In the genomic region with DNA sequence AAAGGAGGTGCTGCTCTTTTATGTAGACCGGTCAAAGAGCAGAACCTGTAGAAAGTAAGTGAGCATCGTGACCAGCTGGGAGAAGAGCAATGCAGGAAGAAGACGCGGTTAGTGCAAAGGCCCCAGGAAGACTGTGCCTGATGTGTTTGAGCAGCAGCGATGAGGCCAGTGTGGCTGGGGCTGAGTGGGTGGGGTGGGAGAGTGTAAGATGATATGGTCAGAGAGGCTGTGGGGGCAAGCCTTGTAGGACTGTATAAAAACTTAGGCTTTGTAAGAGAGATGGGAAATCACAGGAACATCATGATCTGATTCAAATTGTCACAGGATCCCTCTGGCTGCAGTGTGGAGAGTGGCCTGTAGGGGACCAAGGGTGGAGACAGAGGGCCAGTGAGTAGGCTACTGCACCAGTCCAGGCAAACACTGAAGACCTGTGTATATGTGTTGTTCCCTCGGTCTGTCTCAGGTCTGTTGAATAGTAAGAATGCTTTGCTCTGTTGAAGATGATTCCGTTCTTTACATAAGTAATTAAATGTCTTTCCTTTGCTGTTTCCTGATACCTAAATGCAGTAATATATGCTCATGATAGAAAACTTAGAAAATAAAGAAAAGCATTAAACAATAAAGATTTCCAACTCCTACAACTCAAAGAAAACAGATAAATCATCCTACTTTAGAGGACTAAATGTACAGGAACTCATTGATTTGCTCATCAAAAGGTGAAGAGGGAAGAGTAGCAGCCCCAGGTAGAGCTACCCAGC, we compare ENCODE assay signal across 1 cellular context.
TF ChIP-seq lines count a peak whose summit lies in the region.

No MANE protein-coding gene starts in this region.

TF ChIP-seq in GM23338, 12 proteins besides CTCF, POLR2A, EP300 and RAD21 (continued from another document):
- TF ChIP-seq STAT1 (IDR thresholded peaks at IDR 0.05; ENCODE audit: unreplicated experiment) = no peak
- TF ChIP-seq, protein P1, sequence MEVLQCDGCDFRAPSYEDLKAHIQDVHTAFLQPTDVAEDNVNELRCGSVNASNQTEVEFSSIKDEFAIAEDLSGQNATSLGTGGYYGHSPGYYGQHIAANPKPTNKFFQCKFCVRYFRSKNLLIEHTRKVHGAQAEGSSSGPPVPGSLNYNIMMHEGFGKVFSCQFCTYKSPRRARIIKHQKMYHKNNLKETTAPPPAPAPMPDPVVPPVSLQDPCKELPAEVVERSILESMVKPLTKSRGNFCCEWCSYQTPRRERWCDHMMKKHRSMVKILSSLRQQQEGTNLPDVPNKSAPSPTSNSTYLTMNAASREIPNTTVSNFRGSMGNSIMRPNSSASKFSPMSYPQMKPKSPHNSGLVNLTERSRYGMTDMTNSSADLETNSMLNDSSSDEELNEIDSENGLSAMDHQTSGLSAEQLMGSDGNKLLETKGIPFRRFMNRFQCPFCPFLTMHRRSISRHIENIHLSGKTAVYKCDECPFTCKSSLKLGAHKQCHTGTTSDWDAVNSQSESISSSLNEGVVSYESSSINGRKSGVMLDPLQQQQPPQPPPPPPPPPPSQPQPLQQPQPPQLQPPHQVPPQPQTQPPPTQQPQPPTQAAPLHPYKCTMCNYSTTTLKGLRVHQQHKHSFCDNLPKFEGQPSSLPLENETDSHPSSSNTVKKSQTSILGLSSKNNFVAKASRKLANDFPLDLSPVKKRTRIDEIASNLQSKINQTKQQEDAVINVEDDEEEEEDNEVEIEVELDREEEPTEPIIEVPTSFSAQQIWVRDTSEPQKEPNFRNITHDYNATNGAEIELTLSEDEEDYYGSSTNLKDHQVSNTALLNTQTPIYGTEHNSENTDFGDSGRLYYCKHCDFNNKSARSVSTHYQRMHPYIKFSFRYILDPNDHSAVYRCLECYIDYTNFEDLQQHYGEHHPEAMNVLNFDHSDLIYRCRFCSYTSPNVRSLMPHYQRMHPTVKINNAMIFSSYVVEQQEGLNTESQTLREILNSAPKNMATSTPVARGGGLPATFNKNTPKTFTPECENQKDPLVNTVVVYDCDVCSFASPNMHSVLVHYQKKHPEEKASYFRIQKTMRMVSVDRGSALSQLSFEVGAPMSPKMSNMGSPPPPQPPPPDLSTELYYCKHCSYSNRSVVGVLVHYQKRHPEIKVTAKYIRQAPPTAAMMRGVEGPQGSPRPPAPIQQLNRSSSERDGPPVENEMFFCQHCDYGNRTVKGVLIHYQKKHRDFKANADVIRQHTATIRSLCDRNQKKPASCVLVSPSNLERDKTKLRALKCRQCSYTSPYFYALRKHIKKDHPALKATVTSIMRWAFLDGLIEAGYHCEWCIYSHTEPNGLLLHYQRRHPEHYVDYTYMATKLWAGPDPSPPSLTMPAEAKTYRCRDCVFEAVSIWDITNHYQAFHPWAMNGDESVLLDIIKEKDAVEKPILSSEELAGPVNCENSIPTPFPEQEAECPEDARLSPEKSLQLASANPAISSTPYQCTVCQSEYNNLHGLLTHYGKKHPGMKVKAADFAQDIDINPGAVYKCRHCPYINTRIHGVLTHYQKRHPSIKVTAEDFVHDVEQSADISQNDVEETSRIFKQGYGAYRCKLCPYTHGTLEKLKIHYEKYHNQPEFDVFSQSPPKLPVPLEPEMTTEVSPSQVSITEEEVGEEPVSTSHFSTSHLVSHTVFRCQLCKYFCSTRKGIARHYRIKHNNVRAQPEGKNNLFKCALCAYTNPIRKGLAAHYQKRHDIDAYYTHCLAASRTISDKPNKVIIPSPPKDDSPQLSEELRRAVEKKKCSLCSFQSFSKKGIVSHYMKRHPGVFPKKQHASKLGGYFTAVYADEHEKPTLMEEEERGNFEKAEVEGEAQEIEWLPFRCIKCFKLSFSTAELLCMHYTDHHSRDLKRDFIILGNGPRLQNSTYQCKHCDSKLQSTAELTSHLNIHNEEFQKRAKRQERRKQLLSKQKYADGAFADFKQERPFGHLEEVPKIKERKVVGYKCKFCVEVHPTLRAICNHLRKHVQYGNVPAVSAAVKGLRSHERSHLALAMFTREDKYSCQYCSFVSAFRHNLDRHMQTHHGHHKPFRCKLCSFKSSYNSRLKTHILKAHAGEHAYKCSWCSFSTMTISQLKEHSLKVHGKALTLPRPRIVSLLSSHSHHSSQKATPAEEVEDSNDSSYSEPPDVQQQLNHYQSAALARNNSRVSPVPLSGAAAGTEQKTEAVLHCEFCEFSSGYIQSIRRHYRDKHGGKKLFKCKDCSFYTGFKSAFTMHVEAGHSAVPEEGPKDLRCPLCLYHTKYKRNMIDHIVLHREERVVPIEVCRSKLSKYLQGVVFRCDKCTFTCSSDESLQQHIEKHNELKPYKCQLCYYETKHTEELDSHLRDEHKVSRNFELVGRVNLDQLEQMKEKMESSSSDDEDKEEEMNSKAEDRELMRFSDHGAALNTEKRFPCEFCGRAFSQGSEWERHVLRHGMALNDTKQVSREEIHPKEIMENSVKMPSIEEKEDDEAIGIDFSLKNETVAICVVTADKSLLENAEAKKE (CRISPR knock-in tag; IDR thresholded peaks at IDR 0.05) = no peak
- TF ChIP-seq EZH2phosphoT487 (IDR thresholded peaks at IDR 0.05; ENCODE audit: unreplicated experiment) = no peak
- TF ChIP-seq, protein P2, sequence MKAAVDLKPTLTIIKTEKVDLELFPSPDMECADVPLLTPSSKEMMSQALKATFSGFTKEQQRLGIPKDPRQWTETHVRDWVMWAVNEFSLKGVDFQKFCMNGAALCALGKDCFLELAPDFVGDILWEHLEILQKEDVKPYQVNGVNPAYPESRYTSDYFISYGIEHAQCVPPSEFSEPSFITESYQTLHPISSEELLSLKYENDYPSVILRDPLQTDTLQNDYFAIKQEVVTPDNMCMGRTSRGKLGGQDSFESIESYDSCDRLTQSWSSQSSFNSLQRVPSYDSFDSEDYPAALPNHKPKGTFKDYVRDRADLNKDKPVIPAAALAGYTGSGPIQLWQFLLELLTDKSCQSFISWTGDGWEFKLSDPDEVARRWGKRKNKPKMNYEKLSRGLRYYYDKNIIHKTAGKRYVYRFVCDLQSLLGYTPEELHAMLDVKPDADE (IDR thresholded peaks at IDR 0.05) = no peak
- TF ChIP-seq, protein P3, sequence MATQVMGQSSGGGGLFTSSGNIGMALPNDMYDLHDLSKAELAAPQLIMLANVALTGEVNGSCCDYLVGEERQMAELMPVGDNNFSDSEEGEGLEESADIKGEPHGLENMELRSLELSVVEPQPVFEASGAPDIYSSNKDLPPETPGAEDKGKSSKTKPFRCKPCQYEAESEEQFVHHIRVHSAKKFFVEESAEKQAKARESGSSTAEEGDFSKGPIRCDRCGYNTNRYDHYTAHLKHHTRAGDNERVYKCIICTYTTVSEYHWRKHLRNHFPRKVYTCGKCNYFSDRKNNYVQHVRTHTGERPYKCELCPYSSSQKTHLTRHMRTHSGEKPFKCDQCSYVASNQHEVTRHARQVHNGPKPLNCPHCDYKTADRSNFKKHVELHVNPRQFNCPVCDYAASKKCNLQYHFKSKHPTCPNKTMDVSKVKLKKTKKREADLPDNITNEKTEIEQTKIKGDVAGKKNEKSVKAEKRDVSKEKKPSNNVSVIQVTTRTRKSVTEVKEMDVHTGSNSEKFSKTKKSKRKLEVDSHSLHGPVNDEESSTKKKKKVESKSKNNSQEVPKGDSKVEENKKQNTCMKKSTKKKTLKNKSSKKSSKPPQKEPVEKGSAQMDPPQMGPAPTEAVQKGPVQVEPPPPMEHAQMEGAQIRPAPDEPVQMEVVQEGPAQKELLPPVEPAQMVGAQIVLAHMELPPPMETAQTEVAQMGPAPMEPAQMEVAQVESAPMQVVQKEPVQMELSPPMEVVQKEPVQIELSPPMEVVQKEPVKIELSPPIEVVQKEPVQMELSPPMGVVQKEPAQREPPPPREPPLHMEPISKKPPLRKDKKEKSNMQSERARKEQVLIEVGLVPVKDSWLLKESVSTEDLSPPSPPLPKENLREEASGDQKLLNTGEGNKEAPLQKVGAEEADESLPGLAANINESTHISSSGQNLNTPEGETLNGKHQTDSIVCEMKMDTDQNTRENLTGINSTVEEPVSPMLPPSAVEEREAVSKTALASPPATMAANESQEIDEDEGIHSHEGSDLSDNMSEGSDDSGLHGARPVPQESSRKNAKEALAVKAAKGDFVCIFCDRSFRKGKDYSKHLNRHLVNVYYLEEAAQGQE (IDR thresholded peaks at IDR 0.05; ENCODE audit: unreplicated experiment) = no peak
- no peak for TF ChIP-seq ZNF331 (CRISPR knock-in tag; IDR thresholded peaks at IDR 0.05; ENCODE audit: low read depth)
- TF ChIP-seq POLR2AphosphoS5 (IDR thresholded peaks at IDR 0.05; ENCODE audit: low read depth) = no peak
- TF ChIP-seq CREB1 (CRISPR knock-in tag; IDR thresholded peaks at IDR 0.05; ENCODE audit: low read depth) = no peak
